9 cellular contexts compared by ENCODE assay signal in the genomic region with DNA sequence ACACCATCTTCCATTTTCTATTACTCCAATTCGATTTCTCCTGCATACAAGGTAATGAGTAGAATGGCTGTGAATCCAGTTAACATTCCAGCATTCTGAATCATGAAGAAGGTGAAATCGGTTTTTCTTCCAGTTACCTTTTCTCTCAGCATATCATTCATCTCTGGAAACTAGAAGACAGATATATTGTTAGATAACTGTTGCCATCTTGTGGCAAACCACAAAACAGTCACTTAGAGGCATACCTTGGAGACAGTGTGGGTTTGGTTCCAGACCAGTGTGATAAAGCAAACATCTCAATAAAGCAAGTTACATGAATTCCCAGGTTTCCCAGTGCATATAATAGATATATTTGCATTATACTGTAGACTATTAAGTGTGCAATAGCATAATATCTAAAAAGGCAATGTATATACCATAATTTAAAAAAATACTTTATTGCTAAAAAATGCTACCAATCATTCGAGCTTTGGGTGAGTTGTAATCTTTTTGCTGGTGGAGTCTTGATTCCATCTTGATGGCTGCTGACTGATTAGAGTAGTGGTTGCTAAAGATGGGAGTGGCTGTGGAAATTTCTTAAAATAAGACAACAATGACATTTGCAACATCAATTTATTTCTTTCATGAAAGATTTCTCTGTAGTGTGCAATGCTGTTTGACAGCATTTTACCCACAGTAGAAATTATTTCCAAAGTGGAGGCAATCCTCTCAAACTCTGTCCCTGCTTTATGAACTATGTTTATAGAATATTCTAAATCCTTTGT.
DNase-seq lines count a peak whose midpoint lies in the region; ATAC-seq and TF ChIP-seq lines count a peak whose summit lies in the region.
"Had no signal": no experiment of that assay in that cellular context is flagged by ENCODE, and none has a peak within 500 bp of the region (broad histone marks: within the 10 kb centered on the region; RNA-seq: fewer than 3 reads in every experiment).

No MANE protein-coding gene starts in this region.

- H3K79me1 ChIP-seq in mesendoderm (ENCODE audit: low read length) = no peaks in the 10 kb centered on the region

- H3K9ac ChIP-seq in mesendoderm (ENCODE audit: low read length) = no peak overlapping the region

- CTCF ChIA-PET in activated CD8-positive, alpha-beta memory T cell treated with anti-CD3 and anti-CD28 coated beads, Interleukin-2, amount 10 ng/mL, durations not matched to agents 7 days and 5 days (lab: Charles Lee) = no interaction called here

- H3K36me3 ChIP-seq in mesendoderm (ENCODE audit: control insufficient read depth, insufficient read depth, low read length) = no peaks in the 10 kb centered on the region

- H2BK120ac ChIP-seq in mesendoderm (ENCODE audit: low read depth, low read length) = no peak overlapping the region

- H3K18ac ChIP-seq in mesendoderm (ENCODE audit: low read length) = no peak overlapping the region

- no peak overlapping the region for H2BK5ac ChIP-seq in mesendoderm (ENCODE audit: low read length)

- no peak overlapping the region for H3K4me3 Mint-ChIP-seq in activated CD8-positive, alpha-beta memory T cell treated with anti-CD3 and anti-CD28 coated beads, Interleukin-2, amount 10 ng/mL, durations not matched to agents 7 days and 5 days
- H3K4me3 Mint-ChIP-seq in CD14-positive monocyte = no peak overlapping the region
- H3K4me3 Mint-ChIP-seq: stimulated activated naive CD8-positive, alpha-beta T cell treated with anti-CD3 and anti-CD28 coated beads, Interleukin-15, Interleukin-2, amounts not matched to agents 100 ng/mL and 50 ng/mL, for 24 hours had no signal

- ATAC-seq in activated CD8-positive, alpha-beta memory T cell treated with anti-CD3 and anti-CD28 coated beads, Interleukin-2, amount 10 ng/mL, durations not matched to agents 7 days and 5 days = peak; percentile 82
- peak; percentile 80 for ATAC-seq in HG03460 (IDR thresholded peaks at IDR 0.05; ENCODE audit: unreplicated experiment)

- H3K79me2 ChIP-seq in mesendoderm (ENCODE audit: control insufficient read depth, insufficient read depth, low read length) = no peaks in the 10 kb centered on the region

- H2BK15ac ChIP-seq in mesendoderm (replicated peaks; ENCODE audit: low read depth) = no peak overlapping the region

- H3K4ac ChIP-seq in mesendoderm (ENCODE audit: low read depth, low read length) = no peak overlapping the region

- no peak overlapping the region for H4K8ac ChIP-seq in mesendoderm (ENCODE audit: low read depth, low read length)

- WGBS in mesendoderm (ENCODE audit: extremely low coverage, insufficient coverage, low lambda C conversion rate) = no CpG with 5 or more reads among the region's 3 CpGs

- intact Hi-C loops in CD14-positive monocyte (cut with micrococcal nuclease) = no loop called here

- no peak overlapping the region for H3K23ac ChIP-seq in mesendoderm (ENCODE audit: low read length)

- no peak overlapping the region for H2AK5ac ChIP-seq in mesendoderm (ENCODE audit: low read length)

- peak; percentile 20 for TF ChIP-seq CTCF in GM20000 (IDR thresholded peaks at IDR 0.05; ENCODE audit: extremely low read depth, missing control alignments)
- TF ChIP-seq CTCF in CD14-positive monocyte (IDR thresholded peaks at IDR 0.05) = no peak

- no peaks in the 10 kb centered on the region for H3K9me3 Mint-ChIP-seq in activated CD8-positive, alpha-beta memory T cell treated with anti-CD3 and anti-CD28 coated beads, Interleukin-2, amount 10 ng/mL, durations not matched to agents 7 days and 5 days (ENCODE audit: low read depth)
- no peaks in the 10 kb centered on the region for H3K9me3 Mint-ChIP-seq in CD14-positive monocyte
- H3K9me3 Mint-ChIP-seq: stimulated activated naive CD8-positive, alpha-beta T cell treated with anti-CD3 and anti-CD28 coated beads, Interleukin-15, Interleukin-2, amounts not matched to agents 100 ng/mL and 50 ng/mL, for 24 hours had no signal

- H3K56ac ChIP-seq in mesendoderm (ENCODE audit: low read length) = no peak overlapping the region

- peak; percentile 43 for DNase-seq in activated CD8-positive, alpha-beta memory T cell treated with anti-CD3 and anti-CD28 coated beads, Interleukin-2, amount 10 ng/mL, durations not matched to agents 7 days and 5 days
- no peak for DNase-seq in activated CD8-positive, alpha-beta memory T cell treated with anti-CD3 and anti-CD28 coated beads, Interleukin-2, amount 50 U/mL, for 4 hours
- DNase-seq in GM20000 (ENCODE audit: low spot score) = peak; percentile 39
- peak; percentile 78 for DNase-seq in NCI-H69 (lab: John Stamatoyannopoulos, UW)
- DNase-seq in central memory CD4-positive, alpha-beta T cell = peak; percentile 1
- peak; percentile 82 for DNase-seq in mesendoderm
- DNase-seq in CD14-positive monocyte (ENCODE audit: low spot score) = no peak

- H3K27ac Mint-ChIP-seq in activated CD8-positive, alpha-beta memory T cell treated with anti-CD3 and anti-CD28 coated beads, Interleukin-2, amount 10 ng/mL, durations not matched to agents 7 days and 5 days = no peak overlapping the region
- no peak overlapping the region for H3K27ac Mint-ChIP-seq in CD14-positive monocyte
- H3K27ac Mint-ChIP-seq: stimulated activated naive CD8-positive, alpha-beta T cell treated with anti-CD3 and anti-CD28 coated beads, Interleukin-15, Interleukin-2, amounts not matched to agents 100 ng/mL and 50 ng/mL, for 24 hours had no signal

- no peaks in the 10 kb centered on the region for H3K27me3 Mint-ChIP-seq in activated CD8-positive, alpha-beta memory T cell treated with anti-CD3 and anti-CD28 coated beads, Interleukin-2, amount 10 ng/mL, durations not matched to agents 7 days and 5 days
- H3K27me3 Mint-ChIP-seq in CD14-positive monocyte (ENCODE audit: low read depth in 3 of 3) = peaks cover 0 to 2% (median 0%) of the 10 kb centered on the region in 3 donors
- H3K27me3 Mint-ChIP-seq: stimulated activated naive CD8-positive, alpha-beta T cell treated with anti-CD3 and anti-CD28 coated beads, Interleukin-15, Interleukin-2, amounts not matched to agents 100 ng/mL and 50 ng/mL, for 24 hours had no signal

- H4K5ac ChIP-seq in mesendoderm (ENCODE audit: low read length) = no peak overlapping the region

- H3K4me2 ChIP-seq in mesendoderm (ENCODE audit: low read length) = no peak overlapping the region

- H3K27ac ChIP-seq in mesendoderm (ENCODE audit: low read depth, low read length) = no peak overlapping the region

- H3K4me1 Mint-ChIP-seq in activated CD8-positive, alpha-beta memory T cell treated with anti-CD3 and anti-CD28 coated beads, Interleukin-2, amount 10 ng/mL, durations not matched to agents 7 days and 5 days = peaks cover 11% of the 10 kb centered on the region
- no peaks in the 10 kb centered on the region for H3K4me1 Mint-ChIP-seq in CD14-positive monocyte

- no peaks in the 10 kb centered on the region for H3K4me1 ChIP-seq in mesendoderm (ENCODE audit: control insufficient read depth, low read depth, low read length)

- peaks cover 31% of the 10 kb centered on the region for H3K36me3 Mint-ChIP-seq in activated CD8-positive, alpha-beta memory T cell treated with anti-CD3 and anti-CD28 coated beads, Interleukin-2, amount 10 ng/mL, durations not matched to agents 7 days and 5 days
- peaks cover 6 to 12% of the 10 kb centered on the region in 2 donors for H3K36me3 Mint-ChIP-seq in CD14-positive monocyte

- no peak overlapping the region for H3K4me3 ChIP-seq in mesendoderm (ENCODE audit: low read length)

- no peaks in the 10 kb centered on the region for H3K27me3 ChIP-seq in mesendoderm (ENCODE audit: insufficient read depth, low read length, poor library complexity)

Comparison
In these comparisons a context has a peak if more than half of its experiments do, and no peak if none do; other contexts are left out.
1. DNase-seq: peak in activated CD8-positive, alpha-beta memory T cell treated with anti-CD3 and anti-CD28 coated beads, Interleukin-2, amount 10 ng/mL, durations not matched to agents 7 days and 5 days (single experiment), GM20000 (single experiment), NCI-H69 (single experiment), central memory CD4-positive, alpha-beta T cell (single experiment) and mesendoderm (single experiment); none in activated CD8-positive, alpha-beta memory T cell treated with anti-CD3 and anti-CD28 coated beads, Interleukin-2, amount 50 U/mL, for 4 hours (single experiment) and CD14-positive monocyte (single experiment).